Comparison of ENCODE assay signal across 8 cellular contexts in the genomic region with DNA sequence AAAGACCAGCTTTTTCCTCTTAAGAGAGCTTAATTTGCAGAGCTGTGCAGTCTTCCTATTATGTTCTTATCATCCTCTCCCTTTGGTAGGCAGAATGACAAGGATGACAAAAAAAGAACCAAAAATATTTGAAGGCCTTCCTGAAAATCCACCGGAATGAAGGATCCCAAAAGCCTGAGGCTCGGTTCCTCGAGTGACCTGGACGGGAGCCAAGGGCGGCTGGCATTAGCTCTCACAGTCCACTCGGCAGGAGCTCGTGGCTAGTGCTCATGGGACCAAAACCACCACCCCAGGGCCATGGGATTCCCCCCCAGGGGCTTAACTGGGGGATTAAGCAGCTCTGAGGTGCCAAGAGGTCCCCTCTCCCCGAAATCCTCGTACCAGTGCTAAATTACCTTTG. TPM values are rescaled to one million over a fixed set of nuclear protein-coding genes. Genes with fewer than 3 reads are reported as not detected.
DNase-seq lines count a peak whose midpoint lies in the region; ATAC-seq and TF ChIP-seq lines count a peak whose summit lies in the region.

No MANE protein-coding gene starts in this region.

- H3K4me2 ChIP-seq in IMR-90 (ENCODE audit: low read depth, low read length), result peak overlapping the region; percentile 69

- H3K36me3 ChIP-seq in IMR-90 (ENCODE audit: control insufficient read depth, insufficient read depth, low read length), result no peaks in the 10 kb centered on the region
- H3K36me3 ChIP-seq in colonic mucosa, result no peaks in the 10 kb centered on the region
- H3K36me3 ChIP-seq in naive thymus-derived CD4-positive, alpha-beta T cell (ENCODE audit: control insufficient read depth in 2 of 3, insufficient read depth in 3 of 3, low read length in 3 of 3), result peaks cover 0 to 4% (median 0%) of the 10 kb centered on the region in 3 experiments

- no TSS peak for BruUV-seq in IMR-90 (replicated peaks; lab: Mats Ljungman, UMichigan)

- H3K9me3 ChIP-seq in IMR-90 (ENCODE audit: control insufficient read depth, insufficient read depth, low read length), result no peaks in the 10 kb centered on the region
- H3K9me3 ChIP-seq in colonic mucosa, result no peaks in the 10 kb centered on the region
- H3K9me3 ChIP-seq in naive thymus-derived CD4-positive, alpha-beta T cell (ENCODE audit: control insufficient read depth in 2 of 3, low read length in 3 of 3), result no peaks in the 10 kb centered on the region

- in situ Hi-C loops in IMR-90 (cut with MboI; ENCODE audit: low sequenced_read_pairs), result no loop called here

- H3K14ac ChIP-seq in IMR-90 (replicated peaks; ENCODE audit: low read depth, low read length), result no peak overlapping the region

- DNase-seq in activated CD4-positive, alpha-beta T cell treated with anti-CD3 and anti-CD28 coated beads, Interleukin-2, amount 10 ng/mL, durations not matched to agents 7 days and 5 days, result no peak
- no peak for DNase-seq in activated CD4-positive, alpha-beta T cell treated with anti-CD3 and anti-CD28 coated beads, Interleukin-2, amount 50 U/mL, for 4 hours
- no peak for DNase-seq in IMR-90
- DNase-seq in colonic mucosa, result no peak
- DNase-seq in naive thymus-derived CD4-positive, alpha-beta T cell, result no peak
- DNase-seq in 8988T, result no peak
- DNase-seq in NCI-H1417 treated with DMSO at 0.1 percent for 48 hours (lab: John Stamatoyannopoulos, UW), result no peak
- DNase-seq in NCI-H510A (lab: John Stamatoyannopoulos, UW), result no peak

- H2AK5ac ChIP-seq in IMR-90 (ENCODE audit: low read depth, low read length), result no peak overlapping the region

- H4K20me1 ChIP-seq in IMR-90 (ENCODE audit: insufficient read depth, low read length), result no peaks in the 10 kb centered on the region

- H3K9me3 Mint-ChIP-seq in activated CD4-positive, alpha-beta T cell treated with anti-CD3 and anti-CD28 coated beads, Interleukin-2, amount 10 ng/mL, durations not matched to agents 7 days and 5 days, result no peaks in the 10 kb centered on the region
- no peaks in the 10 kb centered on the region for H3K9me3 Mint-ChIP-seq in naive thymus-derived CD4-positive, alpha-beta T cell

- no peaks in the 10 kb centered on the region for H3K36me3 Mint-ChIP-seq in activated CD4-positive, alpha-beta T cell treated with anti-CD3 and anti-CD28 coated beads, Interleukin-2, amount 10 ng/mL, durations not matched to agents 7 days and 5 days (ENCODE audit: low read depth)
- no peaks in the 10 kb centered on the region for H3K36me3 Mint-ChIP-seq in naive thymus-derived CD4-positive, alpha-beta T cell

- H3K4ac ChIP-seq in IMR-90 (ENCODE audit: low read depth, low read length), result no peak overlapping the region

- intact Hi-C loops in IMR-90 (cut with micrococcal nuclease) (no loop called here), colonic mucosa (cut with DNase I) (no loop called here)
- intact Hi-C loops in naive thymus-derived CD4-positive, alpha-beta T cell (cut with micrococcal nuclease), result loop anchor here in 1 of 2 donors (5.0 kb wide), 2 partner anchors 439 to 454 kb away; no protein-coding TSS in a partner anchor

- no peak overlapping the region for H4K91ac ChIP-seq in IMR-90 (ENCODE audit: insufficient read depth, low read depth, low read length)

- dilution Hi-C loops in IMR-90 (cut with HindIII; ENCODE audit: low sequenced_read_pairs, unreplicated experiment), result no loop called here

- no peak overlapping the region for H2AK9ac ChIP-seq in IMR-90 (replicated peaks; ENCODE audit: low read depth, low read length, poor library complexity)

- peaks cover 23% of the 10 kb centered on the region for H3K27me3 Mint-ChIP-seq in activated CD4-positive, alpha-beta T cell treated with anti-CD3 and anti-CD28 coated beads, Interleukin-2, amount 10 ng/mL, durations not matched to agents 7 days and 5 days
- H3K27me3 Mint-ChIP-seq in naive thymus-derived CD4-positive, alpha-beta T cell, result peaks cover 0 to 27% (median 14%) of the 10 kb centered on the region in 5 donors

- H3K27ac ChIP-seq in IMR-90 (ENCODE audit: insufficient read depth, low read length) (no peak overlapping the region), colonic mucosa (no peak overlapping the region)
- peak overlapping the region; percentile 20 for H3K27ac ChIP-seq in naive thymus-derived CD4-positive, alpha-beta T cell (ENCODE audit: low read depth, low read length)

- H3K4me1 Mint-ChIP-seq in activated CD4-positive, alpha-beta T cell treated with anti-CD3 and anti-CD28 coated beads, Interleukin-2, amount 10 ng/mL, durations not matched to agents 7 days and 5 days, result peaks cover 4% of the 10 kb centered on the region
- H3K4me1 Mint-ChIP-seq in naive thymus-derived CD4-positive, alpha-beta T cell, result peaks cover 0 to 20% (median 10%) of the 10 kb centered on the region in 7 donors

- H3K56ac ChIP-seq in IMR-90 (ENCODE audit: extremely low read depth, insufficient read depth, low read length), result no peak overlapping the region

- no peak for ATAC-seq in IMR-90 (ENCODE audit: low read depth)
- ATAC-seq in naive thymus-derived CD4-positive, alpha-beta T cell, result no peak

- no peak overlapping the region for H2BK15ac ChIP-seq in IMR-90 (ENCODE audit: low read depth, low read length)

- POLR2A ChIA-PET in activated CD4-positive, alpha-beta T cell treated with anti-CD3 and anti-CD28 coated beads, Interleukin-2, amount 10 ng/mL, durations not matched to agents 7 days and 5 days (lab: Charles Lee), result no interaction called here
- POLR2A ChIA-PET in IMR-90 (lab: Charles Lee; ENCODE audit: unreplicated experiment), result no interaction called here
- POLR2A ChIA-PET in naive thymus-derived CD4-positive, alpha-beta T cell (lab: Charles Lee), result interaction anchor here (1.1 kb wide), 1 partner anchor 79 kb away, joined by 3 read pairs; no protein-coding TSS in a partner anchor

- H3K79me1 ChIP-seq in IMR-90 (ENCODE audit: low read depth in 1 of 2, low read length in 2 of 2), result no peaks in the 10 kb centered on the region

- no peak for TF ChIP-seq CTCF in IMR-90 (conservative IDR thresholded peaks at IDR 0.05; ENCODE audit: low read depth, low read length)
- no peak for TF ChIP-seq CTCF in colonic mucosa (IDR thresholded peaks at IDR 0.05)

- no peak overlapping the region for H4K8ac ChIP-seq in IMR-90 (ENCODE audit: low read depth in 2 of 2, low read length in 2 of 2)

- no peaks in the 10 kb centered on the region; the same call in 1 of the 2 replicates for H3K4me1 ChIP-seq in IMR-90 (ENCODE audit: control insufficient read depth, insufficient read depth, low read length)
- peaks cover 6% of the 10 kb centered on the region for H3K4me1 ChIP-seq in colonic mucosa
- peaks cover 0 to 6% of the 10 kb centered on the region in 2 donors for H3K4me1 ChIP-seq in naive thymus-derived CD4-positive, alpha-beta T cell (ENCODE audit: control insufficient read depth in 2 of 2, insufficient read depth in 2 of 2, low read length in 2 of 2)

- WGBS in IMR-90 (ENCODE audit: extremely low coverage in 2 of 2, insufficient read length in 1 of 2), 2 experiments, result 30% methylated on average over 3 of the region's 9 CpGs; no CpG with 5 or more reads in 1 of the 2 experiments

- no peak overlapping the region for H3K9ac ChIP-seq in IMR-90 (ENCODE audit: low read depth, low read length)
- H3K9ac ChIP-seq in colonic mucosa (ENCODE audit: low read depth in 2 of 2, low read length in 2 of 2), result peak overlapping the region in 1 of 2 donors; percentile 13

- TF ChIP-seq RAD21 in IMR-90 (IDR thresholded peaks at IDR 0.05; ENCODE audit: low read length), result no peak

- H3K27ac Mint-ChIP-seq in activated CD4-positive, alpha-beta T cell treated with anti-CD3 and anti-CD28 coated beads, Interleukin-2, amount 10 ng/mL, durations not matched to agents 7 days and 5 days, result no peak overlapping the region
- peak overlapping the region in 4 of 9 donors; percentile 34 to 52 (median 39) for H3K27ac Mint-ChIP-seq in naive thymus-derived CD4-positive, alpha-beta T cell

- H3K9me1 ChIP-seq in IMR-90 (ENCODE audit: insufficient read depth, low read length), result 0 out of 2 replicates have a peak, but pooled peaks cover 2% of the 10 kb centered on the region

- no peak overlapping the region; the same call in 1 of the 2 replicates for H3K4me3 ChIP-seq in IMR-90 (ENCODE audit: insufficient read depth, low read depth, low read length)
- H3K4me3 ChIP-seq in colonic mucosa, result peak overlapping the region; percentile 65
- H3K4me3 ChIP-seq in naive thymus-derived CD4-positive, alpha-beta T cell (ENCODE audit: low read length), result peak overlapping the region; percentile 62

- peaks cover 43% of the 10 kb centered on the region for H3K27me3 ChIP-seq in IMR-90 (ENCODE audit: control insufficient read depth, insufficient read depth, low read length)
- peaks cover 13% of the 10 kb centered on the region for H3K27me3 ChIP-seq in colonic mucosa
- H3K27me3 ChIP-seq in naive thymus-derived CD4-positive, alpha-beta T cell (ENCODE audit: control insufficient read depth in 2 of 2, insufficient read depth in 2 of 2, low read length in 2 of 2), result no peaks in the 10 kb centered on the region

- H2BK20ac ChIP-seq in IMR-90 (ENCODE audit: low read depth, low read length), result no peak overlapping the region

- no peak for TF ChIP-seq POLR2A in IMR-90 (IDR thresholded peaks at IDR 0.05; ENCODE audit: low read depth, low read length)

- H2BK5ac ChIP-seq in IMR-90 (ENCODE audit: low read depth, low read length, poor library complexity, severe bottlenecking), result no peak overlapping the region

- H2BK120ac ChIP-seq in IMR-90 (ENCODE audit: low read depth, low read length), result no peak overlapping the region

- H2AFZ ChIP-seq in IMR-90 (replicated peaks; ENCODE audit: low read length, poor library complexity), result peak overlapping the region; percentile 94

- peak overlapping the region; percentile 79 for H3K4me3 Mint-ChIP-seq in activated CD4-positive, alpha-beta T cell treated with anti-CD3 and anti-CD28 coated beads, Interleukin-2, amount 10 ng/mL, durations not matched to agents 7 days and 5 days
- peak overlapping the region in 9 of 10 donors; percentile 83 to 90 (median 89) for H3K4me3 Mint-ChIP-seq in naive thymus-derived CD4-positive, alpha-beta T cell

- H3K18ac ChIP-seq in IMR-90 (ENCODE audit: low read depth, low read length), result no peak overlapping the region

- CTCF ChIA-PET in activated CD4-positive, alpha-beta T cell treated with anti-CD3 and anti-CD28 coated beads, Interleukin-2, amount 10 ng/mL, durations not matched to agents 7 days and 5 days (lab: Charles Lee), result interaction anchor here (0.8 to 2.2 kb wide), 3 partner anchors 9 to 438 kb away, joined by 3 to 5 read pairs (median 3); no protein-coding TSS in a partner anchor
- CTCF ChIA-PET in IMR-90 (lab: Yijun Ruan, JAX), result interaction anchor here (1.2 to 1.7 kb wide), 3 partner anchors 9 to 171 kb away, joined by 4 to 5 read pairs (median 4); no protein-coding TSS in a partner anchor
- CTCF ChIA-PET in naive thymus-derived CD4-positive, alpha-beta T cell (lab: Charles Lee), result no interaction called here

- H4K5ac ChIP-seq in IMR-90 (ENCODE audit: low read depth, low read length), result no peak overlapping the region

- no peak overlapping the region for H3K23ac ChIP-seq in IMR-90 (ENCODE audit: low read depth, low read length)

RNA-seq across cellular contexts. Expression of gene PDZD2, which starts 0.6 kb away (rescaled TPM):
- not detected for total RNA-seq in activated CD4-positive, alpha-beta T cell treated with anti-CD3 and anti-CD28 coated beads, Interleukin-2, amount 10 ng/mL, durations not matched to agents 7 days and 5 days
- under 0.01 TPM in 1 of 2 replicates, not detected in the other for total RNA-seq in IMR-90 (2012; rRNA removed)
- polyA plus RNA-seq in IMR-90 (2012; rRNA removed), result under 0.01 and 0.02 TPM in 2 replicates
- polyA plus RNA-seq in IMR-90 (2012; cell fraction: cytosol; rRNA removed), result 0.01 TPM in 1 of 2 replicates, not detected in the other
- polyA plus RNA-seq in IMR-90 (2012; cell fraction: nucleus; rRNA removed; ENCODE audit: low replicate concordance), result 0.06 TPM in 1 of 2 replicates, not detected in the other
- 1 to 10 TPM; 1.8 to 2.3 TPM for total RNA-seq in colonic mucosa
- total RNA-seq in naive thymus-derived CD4-positive, alpha-beta T cell, result 1 to 10 TPM in 4 of 5 experiments, not detected in 1; 1.1 to 2.7 (median 1.9) TPM
- 1 to 10 TPM; 1.1 to 1.5 TPM for polyA plus RNA-seq in naive thymus-derived CD4-positive, alpha-beta T cell
